3 cellular contexts compared by ENCODE assay signal in genomic region chr12:65776994-65777393, GRCh38.
TF ChIP-seq lines count a peak whose summit lies in the region.

No MANE protein-coding gene starts in this region.

TF ChIP-seq in HEK293, 187 proteins besides CTCF, POLR2A, EP300 and RAD21 (continued from another document):
- no peak for TF ChIP-seq ZNF121 (tag by site-specific recombination; IDR thresholded peaks at IDR 0.05)
- no peak for TF ChIP-seq ZXDB (tag by site-specific recombination; IDR thresholded peaks at IDR 0.05)
- TF ChIP-seq KLF17 (tag by site-specific recombination; IDR thresholded peaks at IDR 0.05): no peak
- TF ChIP-seq ZNF555 (tag by site-specific recombination; conservative IDR thresholded peaks at IDR 0.05): no peak
- no peak for TF ChIP-seq HOXD13 (CRISPR knock-in tag; IDR thresholded peaks at IDR 0.05; ENCODE audit: borderline replicate concordance)
- TF ChIP-seq ZNF248 (tag by site-specific recombination; IDR thresholded peaks at IDR 0.05): no peak
- peak; percentile 81; the same call in 1 of the 2 replicates for TF ChIP-seq ZNF280D (tag by site-specific recombination; IDR thresholded peaks at IDR 0.05)
- no peak for TF ChIP-seq ZNF510 (tag by site-specific recombination; IDR thresholded peaks at IDR 0.05; ENCODE audit: insufficient replicate concordance)
- TF ChIP-seq SETDB1 (IDR thresholded peaks at IDR 0.05; ENCODE audit: insufficient read length, low read length): peak; percentile 78
- no peak for TF ChIP-seq ZNF610 (tag by site-specific recombination; IDR thresholded peaks at IDR 0.05; ENCODE audit: borderline replicate concordance)
- no peak for TF ChIP-seq OVOL3 (tag by site-specific recombination; IDR thresholded peaks at IDR 0.05)
- no peak for TF ChIP-seq ZBTB44 (tag by site-specific recombination; IDR thresholded peaks at IDR 0.05)
- no peak for TF ChIP-seq RBAK (tag by site-specific recombination; IDR thresholded peaks at IDR 0.05)

TF ChIP-seq in WTC11, 78 proteins besides CTCF, POLR2A, EP300 and RAD21 (continued from another document):
- TF ChIP-seq NR2C2 (CRISPR knock-in tag; IDR thresholded peaks at IDR 0.05) (no peak), MAX (CRISPR knock-in tag; IDR thresholded peaks at IDR 0.05) (no peak), NFATC4 (CRISPR knock-in tag; IDR thresholded peaks at IDR 0.05) (no peak), ZNF138 (CRISPR knock-in tag; conservative IDR thresholded peaks at IDR 0.05) (no peak), GTF2I (CRISPR knock-in tag; conservative IDR thresholded peaks at IDR 0.05) (peak; percentile 67; the same call in 1 of the 2 replicates), ERG (CRISPR knock-in tag; IDR thresholded peaks at IDR 0.05) (no peak), ZNF532 (CRISPR knock-in tag; IDR thresholded peaks at IDR 0.05; ENCODE audit: borderline replicate concordance) (no peak), ZNF416 (CRISPR knock-in tag; IDR thresholded peaks at IDR 0.05) (no peak)

TF ChIP-seq in H1, 55 proteins besides CTCF, POLR2A, EP300 and RAD21:
- no peak for TF ChIP-seq TEAD4 (IDR thresholded peaks at IDR 0.05; ENCODE audit: low read depth, low read length)
- no peak for TF ChIP-seq TBP (IDR thresholded peaks at IDR 0.05; ENCODE audit: low read depth, low read length)
- no peak for TF ChIP-seq NRF1 (IDR thresholded peaks at IDR 0.05; ENCODE audit: low read depth, low read length)
- no peak for TF ChIP-seq RBBP5 (IDR thresholded peaks at IDR 0.05; ENCODE audit: borderline replicate concordance, low read depth, low read length)
- peak; percentile 87 for TF ChIP-seq KDM1A (IDR thresholded peaks at IDR 0.05; ENCODE audit: borderline replicate concordance, low read length)
TF ChIP-seq in H1: peak in this region for 1.
